In the genomic region with DNA sequence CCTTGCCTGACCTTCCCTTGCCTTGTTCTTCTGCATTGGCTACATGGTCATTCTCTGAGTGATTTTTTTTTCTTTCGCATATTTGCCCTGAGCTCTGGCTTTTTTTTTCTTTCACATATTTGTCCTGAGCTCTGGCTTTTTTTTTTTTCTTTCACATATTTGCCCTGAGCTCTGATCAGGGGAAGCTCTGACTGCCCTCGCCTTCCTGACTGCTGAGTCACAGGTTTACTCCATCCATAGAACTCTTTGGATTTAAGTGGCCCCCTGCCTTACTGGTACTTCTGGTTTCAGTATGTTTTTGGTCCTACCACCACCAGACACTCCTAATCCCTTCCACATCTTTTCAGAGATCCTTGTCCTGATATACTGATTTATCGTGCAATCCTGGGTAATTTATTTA, we compare ENCODE assay signal across 11 cellular contexts.
DNase-seq lines count a peak whose midpoint lies in the region; ATAC-seq, FAIRE-seq and TF ChIP-seq lines count a peak whose summit lies in the region.
"Had no signal": no experiment of that assay in that cellular context is flagged by ENCODE, and none has a peak within 500 bp of the region (broad histone marks: within the 10 kb centered on the region; RNA-seq: fewer than 3 reads in every experiment).

No MANE protein-coding gene starts in this region.

- TF ChIP-seq CTCF in psoas muscle (IDR thresholded peaks at IDR 0.05), result no peak

- ATAC-seq in psoas muscle, result no peak
- ATAC-seq: activated naive CD4-positive, alpha-beta T cell treated with anti-CD3 and anti-CD28 coated beads, Interleukin-2, amount 50 U/mL, for 72 hours had no signal

- DNase-seq in DMS53 (lab: John Stamatoyannopoulos, UW) (peak; percentile 92), RPMI7951 (ENCODE audit: low read depth) (peak; percentile 90), fibroblast of gingiva (ENCODE audit: low read depth) (peak; percentile 85), non-pigmented ciliary epithelial cell (ENCODE audit: low read depth) (peak; percentile 83), cerebellar cortex (ENCODE audit: low spot score) (no peak), NCI-H510A treated with DMSO at 0.1 percent for 48 hours (lab: John Stamatoyannopoulos, UW) (no peak), GM12891 (ENCODE audit: insufficient read length, low spot score) (no peak), psoas muscle (no peak)

- no peaks in the 10 kb centered on the region for H3K27me3 ChIP-seq in psoas muscle (ENCODE audit: insufficient read depth in 3 of 3, low read length in 2 of 3)
- H3K27me3 ChIP-seq: upper lobe of left lung had no signal

- no peak for FAIRE-seq in GM12891 (lab: Jason Lieb, UNC)
- FAIRE-seq: islet of Langerhans had no signal

- WGBS in psoas muscle, 3 donors, result 47 to 69% (median 49%) methylated on average over 3 of the region's 3 CpGs

- H3K4me3 ChIP-seq in psoas muscle, result no peak overlapping the region
- H3K4me3 ChIP-seq: upper lobe of left lung had no signal

- no peaks in the 10 kb centered on the region for H3K36me3 ChIP-seq in psoas muscle (ENCODE audit: insufficient read depth in 1 of 2, low read depth in 1 of 2)
- H3K36me3 ChIP-seq: upper lobe of left lung had no signal

- no peak for TF ChIP-seq POLR2A in GM12891 (IDR thresholded peaks at IDR 0.05; ENCODE audit: low read depth, low read length)

- H3K9me3 ChIP-seq in psoas muscle, result no peaks in the 10 kb centered on the region
- H3K9me3 ChIP-seq: upper lobe of left lung had no signal

- no peak overlapping the region for H3K27ac ChIP-seq in psoas muscle

- intact Hi-C loops in psoas muscle (cut with DNase I), result no loop called here

- no peaks in the 10 kb centered on the region for H3K4me1 ChIP-seq in psoas muscle

TF ChIP-seq in GM12891, 5 proteins besides CTCF, POLR2A, EP300 and RAD21:
- TF ChIP-seq TAF1 (IDR thresholded peaks at IDR 0.05; ENCODE audit: low read depth, low read length), result no peak
- no peak for TF ChIP-seq SPI1 (IDR thresholded peaks at IDR 0.05; ENCODE audit: low read depth, low read length)
- no peak for TF ChIP-seq POLR2AphosphoS5 (IDR thresholded peaks at IDR 0.05; ENCODE audit: low read depth, low read length)
- no peak for TF ChIP-seq POU2F2 (IDR thresholded peaks at IDR 0.05; ENCODE audit: low read depth, low read length)
- TF ChIP-seq PAX5 (IDR thresholded peaks at IDR 0.05; ENCODE audit: insufficient read depth, low read length, severe bottlenecking), result no peak

Comparison
In these comparisons a context has a peak if more than half of its experiments do, and no peak if none do; other contexts are left out.
1. DNase-seq: peak in DMS53 (single experiment), RPMI7951 (single experiment), fibroblast of gingiva (single experiment) and non-pigmented ciliary epithelial cell (single experiment); none in cerebellar cortex (single experiment), NCI-H510A treated with DMSO at 0.1 percent for 48 hours (single experiment), GM12891 (single experiment) and psoas muscle (0 of 2).